8 cellular contexts compared by ENCODE assay signal in genomic region chr16:23509763-23510153, GRCh38. TPM values are rescaled to one million over a fixed set of nuclear protein-coding genes. Genes with fewer than 3 reads are reported as not detected.
DNase-seq lines count a peak whose midpoint lies in the region; ATAC-seq lines count a peak whose summit lies in the region.

No MANE protein-coding gene starts in this region.

- peaks cover 27% of the 10 kb centered on the region for H3K36me3 Mint-ChIP-seq in stimulated activated memory B cell treated with anti-CD40 and anti-IgM and Interleukin-4, amounts not matched to agents 10 μg/mL and 1 μg/mL and 100 μg/mL, for 72 hours

- no peak overlapping the region for H3K27ac ChIP-seq in SK-N-MC

- H3K27ac Mint-ChIP-seq in stimulated activated memory B cell treated with anti-CD40 and anti-IgM and Interleukin-4, amounts not matched to agents 10 μg/mL and 1 μg/mL and 100 μg/mL, for 72 hours: peak overlapping the region; percentile 75

- peak overlapping the region; percentile 92 for H3K9ac ChIP-seq in SK-N-MC (ENCODE audit: insufficient read length)

- no peaks in the 10 kb centered on the region for H3K27me3 Mint-ChIP-seq in stimulated activated memory B cell treated with anti-CD40 and anti-IgM and Interleukin-4, amounts not matched to agents 10 μg/mL and 1 μg/mL and 100 μg/mL, for 72 hours

- peak; percentile 12 for ATAC-seq in HG02763 (IDR thresholded peaks at IDR 0.05; ENCODE audit: unreplicated experiment)
- ATAC-seq in left colon: peak; percentile 49
- peak; percentile 13 for ATAC-seq in stimulated activated memory B cell treated with anti-CD40 and anti-IgM and Interleukin-4, amounts not matched to agents 10 μg/mL and 1 μg/mL and 100 μg/mL, for 72 hours
- ATAC-seq in HG03460 (IDR thresholded peaks at IDR 0.05; ENCODE audit: unreplicated experiment): no peak
- ATAC-seq in GM21526 (IDR thresholded peaks at IDR 0.05; ENCODE audit: low FRiP score, unreplicated experiment): no peak

- intact Hi-C loops in left colon (cut with DNase I, micrococcal nuclease): no loop called here

- H3K4me1 Mint-ChIP-seq in stimulated activated memory B cell treated with anti-CD40 and anti-IgM and Interleukin-4, amounts not matched to agents 10 μg/mL and 1 μg/mL and 100 μg/mL, for 72 hours: peaks cover 46% of the 10 kb centered on the region

- in situ Hi-C loops in G401 (cut with HindIII; ENCODE audit: low sequenced_read_pairs): no loop called here

- DNase-seq in G401 (ENCODE audit: low spot score): peak; percentile 55
- no peak for DNase-seq in SK-N-MC (ENCODE audit: low read depth, low spot score)
- DNase-seq in central memory CD4-positive, alpha-beta T cell: peak; percentile 45
- DNase-seq in left colon: peak in 1 of 2 donors; percentile 38

- peaks cover 4% of the 10 kb centered on the region; the same call in 1 of the 2 replicates for H3K36me3 ChIP-seq in SK-N-MC (ENCODE audit: insufficient read depth, low read length)

- H3K9me3 Mint-ChIP-seq in stimulated activated memory B cell treated with anti-CD40 and anti-IgM and Interleukin-4, amounts not matched to agents 10 μg/mL and 1 μg/mL and 100 μg/mL, for 72 hours: no peaks in the 10 kb centered on the region

- peak overlapping the region; percentile 90 for H3K4me3 Mint-ChIP-seq in stimulated activated memory B cell treated with anti-CD40 and anti-IgM and Interleukin-4, amounts not matched to agents 10 μg/mL and 1 μg/mL and 100 μg/mL, for 72 hours

- peak overlapping the region; percentile 78 for H3K4me3 ChIP-seq in SK-N-MC

- no peaks in the 10 kb centered on the region for H3K9me3 ChIP-seq in SK-N-MC (ENCODE audit: low read depth, low read length)

RNA-seq across cellular contexts. Expression of gene GGA2, which starts 0.5 kb away (rescaled TPM):
- 54.8 and 56.2 TPM in 2 replicates for total RNA-seq in G401 (2014; rRNA removed; shearing (Covaris generic))
- 10 to 100 TPM; 42.6 to 45.3 TPM for total RNA-seq in left colon

RNA-seq across cellular contexts. Expression of gene EARS2, which starts 47.4 kb away (rescaled TPM):
- total RNA-seq in G401 (2014; rRNA removed; shearing (Covaris generic)): 34.2 and 49.8 TPM in 2 replicates
- total RNA-seq in left colon: 10 to 100 TPM; 15.4 to 17.2 TPM

RNA-seq across cellular contexts. Expression of gene UBFD1, which starts 47.8 kb away (rescaled TPM):
- total RNA-seq in G401 (2014; rRNA removed; shearing (Covaris generic)): 97.7 and 101 TPM in 2 replicates
- 10 to 100 TPM; 26.5 to 27.7 TPM for total RNA-seq in left colon

RNA-seq across cellular contexts. Expression of gene COG7, which starts 56.8 kb away (rescaled TPM):
- 13.3 and 16.4 TPM in 2 replicates for total RNA-seq in G401 (2014; rRNA removed; shearing (Covaris generic))
- total RNA-seq in left colon: 10 to 100 TPM; 29.3 to 42.5 TPM

Comparison
In these comparisons a context has a peak if more than half of its experiments do, and no peak if none do; other contexts are left out.
1. ATAC-seq: peak in HG02763 (single experiment), left colon (single experiment) and stimulated activated memory B cell treated with anti-CD40 and anti-IgM and Interleukin-4, amounts not matched to agents 10 μg/mL and 1 μg/mL and 100 μg/mL, for 72 hours (single experiment); none in HG03460 (single experiment) and GM21526 (single experiment).